8 cellular contexts compared by ENCODE assay signal in the genomic region with DNA sequence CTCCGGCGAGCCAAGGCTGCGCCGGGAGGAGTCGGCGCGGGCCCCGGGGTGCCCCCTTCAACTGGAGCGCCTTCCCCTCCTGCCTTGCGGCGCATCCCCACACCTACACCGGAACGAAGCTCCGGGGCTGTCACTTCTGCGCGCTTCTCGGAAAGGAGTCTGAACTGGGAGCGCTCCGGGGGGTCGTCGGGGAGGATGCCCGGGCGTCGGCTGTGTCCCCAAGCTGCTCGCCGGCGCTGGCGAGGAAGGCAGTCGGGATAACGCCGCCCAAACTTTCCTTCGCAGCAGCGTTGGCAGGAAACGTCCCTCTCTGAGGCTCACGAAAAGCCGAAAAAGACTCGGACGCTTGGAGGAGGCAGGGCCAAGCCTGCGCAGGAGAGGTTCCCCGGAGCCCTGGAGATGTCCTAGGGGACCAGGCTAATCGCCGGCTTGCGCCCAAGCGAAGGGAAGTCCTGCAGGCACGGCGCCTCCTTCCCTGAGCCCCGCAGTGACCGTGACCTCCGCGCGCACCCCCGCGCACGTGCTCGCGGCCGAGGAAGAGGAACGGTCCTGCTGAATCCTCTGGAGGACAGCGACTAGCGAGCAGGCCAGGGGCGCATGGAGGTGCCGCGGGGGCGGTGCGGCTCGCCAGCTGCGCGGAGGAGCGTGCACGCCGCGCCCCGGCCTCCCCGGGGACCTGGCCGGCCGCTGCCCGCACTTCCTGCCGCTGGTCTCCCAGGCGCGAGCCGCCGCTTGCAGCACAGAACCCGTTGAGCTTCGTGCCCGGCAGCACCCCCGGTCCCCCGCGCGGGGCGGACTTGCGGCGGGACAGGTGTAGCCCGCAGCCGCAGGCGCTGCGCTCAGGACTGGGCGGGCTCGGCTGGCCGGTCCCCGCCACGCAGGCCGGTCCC. TPM values are rescaled to one million over a fixed set of nuclear protein-coding genes. Genes with fewer than 3 reads are reported as not detected.
DNase-seq lines count a peak whose midpoint lies in the region; ATAC-seq and TF ChIP-seq lines count a peak whose summit lies in the region.

SH3RF3 (plus strand) TSS at position 740 of the 890 bp plus-strand sequence.

- no peaks in the 10 kb centered on the region for H3K9me2 ChIP-seq in Karpas-422 (replicated peaks; ENCODE audit: insufficient read depth, low read length)

- H4K20me1 ChIP-seq in Karpas-422 (ENCODE audit: insufficient read depth, low read depth, low read length) = no peaks in the 10 kb centered on the region

- H3K4me3 ChIP-seq in WERI-Rb-1 (ENCODE audit: low read depth, low read length) (peak within 1 kb of the TSS; percentile 45), dorsolateral prefrontal cortex (peak within 1 kb of the TSS; percentile 50 to 88 (median 69)), right lobe of liver (peak within 1 kb of the TSS; percentile 49 to 60 (median 54)), Karpas-422 (ENCODE audit: low read length) (no peak within 1 kb of the TSS)

- peak within 1 kb of the TSS; percentile 88 for H3K4me3 Mint-ChIP-seq in stimulated activated naive B cell treated with anti-CD40 and anti-IgM and Interleukin-4, amounts not matched to agents 10 μg/mL and 1 μg/mL and 100 μg/mL, for 72 hours

- peak; percentile 30 for ATAC-seq in HG02852 (IDR thresholded peaks at IDR 0.05; ENCODE audit: unreplicated experiment)
- peak; percentile 47 to 58 (median 51) for ATAC-seq in right lobe of liver
- ATAC-seq in stimulated activated naive B cell treated with anti-CD40 and anti-IgM and Interleukin-4, amounts not matched to agents 10 μg/mL and 1 μg/mL and 100 μg/mL, for 72 hours (replicated peaks) = peak; percentile 55 to 58

- TF ChIP-seq CTCF in WERI-Rb-1 (IDR thresholded peaks at IDR 0.05; ENCODE audit: low read depth, low read length) = no peak
- TF ChIP-seq CTCF in dorsolateral prefrontal cortex (IDR thresholded peaks at IDR 0.05 in 54 of 56, conservative IDR thresholded peaks at IDR 0.05 in 2 of 56; ENCODE audit: low read depth in 1 of 56, partially characterized antibody in 56 of 56) = no peak
- TF ChIP-seq CTCF in right lobe of liver (IDR thresholded peaks at IDR 0.05) = no peak

- no peak for TF ChIP-seq POLR2A in right lobe of liver (IDR thresholded peaks at IDR 0.05)

- no peak within 1 kb of the TSS for H3K4me2 ChIP-seq in Karpas-422 (ENCODE audit: low read depth, low read length, poor library complexity, severe bottlenecking)

- H3K9me3 Mint-ChIP-seq in stimulated activated naive B cell treated with anti-CD40 and anti-IgM and Interleukin-4, amounts not matched to agents 10 μg/mL and 1 μg/mL and 100 μg/mL, for 72 hours = no peaks in the 10 kb centered on the region

- H3K36me3 ChIP-seq in WERI-Rb-1 (no peaks in the 10 kb centered on the region), right lobe of liver (no peaks in the 10 kb centered on the region), Karpas-422 (ENCODE audit: insufficient read depth, low read length) (no peaks in the 10 kb centered on the region)

- 0% methylated on average over 13 of the region's 102 CpGs for WGBS in right lobe of liver (ENCODE audit: insufficient coverage, low coverage, low lambda C conversion rate, missing lambda C conversion rate)

- no peak within 1 kb of the TSS for H3K9ac ChIP-seq in Karpas-422 (ENCODE audit: low read length)

- DNase-seq in GM03348 (ENCODE audit: low spot score) (peak; percentile 71), WERI-Rb-1 (peak; percentile 50), dorsolateral prefrontal cortex (peak in 3 of 10 donors; percentile 34 to 66 (median 61)), right lobe of liver (peak; percentile 60 to 67 (median 64)), NCI-H146 (lab: John Stamatoyannopoulos, UW) (no peak), Karpas-422 (no peak)
- peak; percentile 35 for DNase-seq in stimulated activated naive B cell treated with anti-CD40 and anti-IgM and Interleukin-4, amounts not matched to agents 10 μg/mL and 1 μg/mL and 100 μg/mL, for 72 hours

- no peaks in the 10 kb centered on the region for H3K9me3 ChIP-seq in WERI-Rb-1 (ENCODE audit: severe bottlenecking)
- H3K9me3 ChIP-seq in right lobe of liver = no peaks in the 10 kb centered on the region
- no peaks in the 10 kb centered on the region for H3K9me3 ChIP-seq in Karpas-422 (ENCODE audit: low read length)

- H3K36me3 Mint-ChIP-seq in stimulated activated naive B cell treated with anti-CD40 and anti-IgM and Interleukin-4, amounts not matched to agents 10 μg/mL and 1 μg/mL and 100 μg/mL, for 72 hours = peaks cover 2 to 4% of the 10 kb centered on the region in 2 donors

- intact Hi-C loops in dorsolateral prefrontal cortex (cut with DNase I) = loop anchor here (1.0 to 10.0 kb wide), 4 partner anchors 79 to 382 kb away; no protein-coding TSS in a partner anchor
- intact Hi-C loops in right lobe of liver (cut with DNase I) = loop anchor here in 1 of 2 donors (5.0 kb wide), 1 partner anchor 384 kb away; no protein-coding TSS in a partner anchor

- H3K4me1 ChIP-seq in right lobe of liver = peaks cover 0 to 19% (median 0%) of the 10 kb centered on the region in 4 donors
- H3K4me1 ChIP-seq in Karpas-422 (ENCODE audit: low read length) = peaks cover 11% of the 10 kb centered on the region

- H3K27me3 ChIP-seq in WERI-Rb-1 (ENCODE audit: insufficient read depth, low read depth, severe bottlenecking) (peaks cover 9% of the 10 kb centered on the region), dorsolateral prefrontal cortex (peaks cover 0 to 46% (median 0%) of the 10 kb centered on the region in 45 donors), right lobe of liver (peaks cover 0 to 10% of the 10 kb centered on the region in 2 donors), Karpas-422 (ENCODE audit: low read length) (no peaks in the 10 kb centered on the region)

- H2AFZ ChIP-seq in Karpas-422 (ENCODE audit: low read length) = no peak within 1 kb of the TSS

- H3K27me3 Mint-ChIP-seq in stimulated activated naive B cell treated with anti-CD40 and anti-IgM and Interleukin-4, amounts not matched to agents 10 μg/mL and 1 μg/mL and 100 μg/mL, for 72 hours = peaks cover 37 to 41% of the 10 kb centered on the region in 2 donors

- no peak within 1 kb of the TSS for H3K27ac ChIP-seq in WERI-Rb-1
- peak within 1 kb of the TSS in 52 of 59 donors; percentile 3 to 85 (median 70) for H3K27ac ChIP-seq in dorsolateral prefrontal cortex
- H3K27ac ChIP-seq in right lobe of liver = peak within 1 kb of the TSS; percentile 31 to 69 (median 35)
- H3K27ac ChIP-seq in Karpas-422 (ENCODE audit: low read length) = no peak within 1 kb of the TSS

- peak within 1 kb of the TSS; percentile 71 for H3K27ac Mint-ChIP-seq in stimulated activated naive B cell treated with anti-CD40 and anti-IgM and Interleukin-4, amounts not matched to agents 10 μg/mL and 1 μg/mL and 100 μg/mL, for 72 hours

- peaks cover 13 to 21% of the 10 kb centered on the region in 2 donors for H3K4me1 Mint-ChIP-seq in stimulated activated naive B cell treated with anti-CD40 and anti-IgM and Interleukin-4, amounts not matched to agents 10 μg/mL and 1 μg/mL and 100 μg/mL, for 72 hours

- no peaks in the 10 kb centered on the region for H3K79me2 ChIP-seq in Karpas-422 (ENCODE audit: low read length)

RNA-seq across cellular contexts. Expression of gene SH3RF3, which starts in this region (rescaled TPM):
- total RNA-seq in dorsolateral prefrontal cortex = 10 to 100 TPM in 98 of 120 experiments, 1 to 10 TPM in 22; 6.1 to 18.7 (median 11.5) TPM
- 1 to 10 TPM in 4 of 6 experiments, under 1 TPM in 2; 0.68 to 1.6 (median 1.2) TPM for total RNA-seq in right lobe of liver
- total RNA-seq in Karpas-422 (2014; rRNA removed; shearing (Covaris generic); ENCODE audit: low replicate concordance) = 0.11 and 0.34 TPM in 2 replicates

Comparison
In these comparisons a context has a peak if more than half of its experiments do, and no peak if none do; other contexts are left out.
1. DNase-seq: peak in GM03348 (single experiment), WERI-Rb-1 (single experiment), right lobe of liver (3 of 3) and stimulated activated naive B cell treated with anti-CD40 and anti-IgM and Interleukin-4, amounts not matched to agents 10 μg/mL and 1 μg/mL and 100 μg/mL, for 72 hours (single experiment); none in NCI-H146 (single experiment) and Karpas-422 (single experiment).
2. H3K27ac ChIP-seq: peak in dorsolateral prefrontal cortex (52 of 59) and right lobe of liver (3 of 3); none in WERI-Rb-1 (single experiment) and Karpas-422 (single experiment).
3. Peak in every context shown above with its lines, with median percentiles within 50 percentile points of each other: ATAC-seq.